In genomic region chr5:91128604-91129003, GRCh38 we compare ENCODE assay signal across 19 cellular contexts.
A peak's percentile ranks its signal among the peaks of the same experiment; 100 is the strongest.
DNase-seq lines count a peak whose midpoint lies in the region; ATAC-seq and TF ChIP-seq lines count a peak whose summit lies in the region.
"Had no signal": no experiment of that assay in that cellular context is flagged by ENCODE, and none has a peak within 500 bp of the region (broad histone marks: within the 10 kb centered on the region; RNA-seq: fewer than 3 reads in every experiment).

No MANE protein-coding gene starts in this region.

- intact Hi-C loops in PC-3 (cut with micrococcal nuclease) (no loop called here), vagina (cut with DNase I) (no loop called here), body of pancreas (cut with DNase I) (no loop called here)

- POLR2A ChIA-PET in PC-3 (lab: Charles Lee; ENCODE audit: unreplicated experiment) = no interaction called here

- DNase-seq in PC-3 = peak; percentile 14
- peak; percentile 12 for DNase-seq in dermis blood vessel endothelial cell
- no peak for DNase-seq in progenitor cell of endocrine pancreas (ENCODE audit: low spot score, unreplicated experiment)
- DNase-seq in vagina (ENCODE audit: extremely low spot score in 2 of 2) = no peak
- DNase-seq in hepatic stellate cell (ENCODE audit: low spot score) = no peak
- DNase-seq in body of pancreas = no peak
- DNase-seq in glomerular visceral epithelial cell (ENCODE audit: extremely low spot score) = no peak
- DNase-seq: CD4-positive, alpha-beta memory T cell; KBM-7; natural killer cell; NCI-H2227 treated with DMSO at 0.1 percent for 48 hours; NCI-H82; pancreas; Right ventricle myocardium superior; substantia nigra; T-cell had no signal

- H2AFZ ChIP-seq in PC-3 (ENCODE audit: low read length) = no peak overlapping the region

- H3K36me3 Mint-ChIP-seq in progenitor cell of endocrine pancreas (ENCODE audit: insufficient read depth) = no peaks in the 10 kb centered on the region
- H3K36me3 Mint-ChIP-seq: activated naive CD4-positive, alpha-beta T cell treated with anti-CD3 and anti-CD28 coated beads, Interleukin-2, amount 50 U/mL, for 72 hours; CD4-positive, alpha-beta memory T cell; natural killer cell; T-cell had no signal

- H3K9me3 ChIP-seq in PC-3 (ENCODE audit: low read length) = no peaks in the 10 kb centered on the region
- no peaks in the 10 kb centered on the region for H3K9me3 ChIP-seq in vagina
- no peaks in the 10 kb centered on the region for H3K9me3 ChIP-seq in body of pancreas
- H3K9me3 ChIP-seq: pancreas had no signal

- H3K79me2 ChIP-seq in PC-3 (ENCODE audit: low read length) = no peaks in the 10 kb centered on the region

- H3K9me2 ChIP-seq in PC-3 (replicated peaks; ENCODE audit: low read length) = no peaks in the 10 kb centered on the region

- no TSS peak for BruUV-seq in PC-3 (replicated peaks; lab: Mats Ljungman, UMichigan)

- H3K4me3 Mint-ChIP-seq in progenitor cell of endocrine pancreas (ENCODE audit: low read depth) = no peak overlapping the region
- H3K4me3 Mint-ChIP-seq: activated T-helper 1 cell treated with anti-CD3 and anti-CD28 coated beads, Interleukin-12 subunit alpha, Interleukin-12 subunit beta, Interleukin-2, Interleukin-4 antibody, amounts not matched to agents 30 ng/mL and 10 ng/mL and 1 ng/mL, durations not matched to agents 14 hours and 24 hours and 36 hours; CD4-positive, alpha-beta memory T cell; natural killer cell; T-cell had no signal

- H3K36me3 ChIP-seq in PC-3 (ENCODE audit: low read depth, low read length) = no peaks in the 10 kb centered on the region
- no peaks in the 10 kb centered on the region for H3K36me3 ChIP-seq in vagina
- no peaks in the 10 kb centered on the region for H3K36me3 ChIP-seq in body of pancreas (replicated peaks in 1 of 2; ENCODE audit: insufficient read depth in 1 of 2, low read depth in 2 of 2)
- H3K36me3 ChIP-seq: pancreas had no signal

- CTCF ChIA-PET in PC-3 (lab: Charles Lee) = interaction anchor here (0.9 kb wide), 1 partner anchor 255 kb away, joined by 3 read pairs; no protein-coding TSS in a partner anchor

- 76 to 86% methylated on average over 1 of the region's 1 CpG for WGBS in body of pancreas, 2 donors

- H3K4me3 ChIP-seq in PC-3 (ENCODE audit: low read length) (no peak overlapping the region), vagina (no peak overlapping the region), body of pancreas (no peak overlapping the region)
- H3K4me3 ChIP-seq: pancreas had no signal

- peaks cover 52% of the 10 kb centered on the region for H3K4me1 ChIP-seq in PC-3 (ENCODE audit: insufficient read depth, low read length)
- H3K4me1 ChIP-seq in vagina = peaks cover 45% of the 10 kb centered on the region
- peaks cover 38% of the 10 kb centered on the region for H3K4me1 ChIP-seq in body of pancreas

- no peaks in the 10 kb centered on the region for H3F3A ChIP-seq in PC-3 (ENCODE audit: low read length, unreplicated experiment)

- H3K9me3 Mint-ChIP-seq in progenitor cell of endocrine pancreas (ENCODE audit: low read depth) = no peaks in the 10 kb centered on the region
- H3K9me3 Mint-ChIP-seq: activated naive CD4-positive, alpha-beta T cell treated with anti-CD3 and anti-CD28 coated beads, Interleukin-2, amount 50 U/mL, for 72 hours; activated T-helper 1 cell treated with anti-CD3 and anti-CD28 coated beads, Interleukin-12 subunit alpha, Interleukin-12 subunit beta, Interleukin-2, Interleukin-4 antibody, amounts not matched to agents 30 ng/mL and 10 ng/mL and 1 ng/mL, durations not matched to agents 14 hours and 24 hours and 36 hours; natural killer cell; T-cell had no signal

- no peak for ATAC-seq in PC-3
- ATAC-seq in body of pancreas = no peak
- ATAC-seq: activated naive CD4-positive, alpha-beta T cell treated with anti-CD3 and anti-CD28 coated beads, Interleukin-2, amount 50 U/mL, for 72 hours; left lobe of liver; natural killer cell; pancreas; T-cell had no signal

- H3K27ac ChIP-seq in PC-3 (ENCODE audit: low read length) = no peak overlapping the region
- H3K27ac ChIP-seq in vagina = peak overlapping the region; percentile 71
- peak overlapping the region in 1 of 4 donors; percentile 83 for H3K27ac ChIP-seq in body of pancreas

- H3K9ac ChIP-seq in PC-3 (ENCODE audit: low read length) = no peak overlapping the region

- H3K4me1 Mint-ChIP-seq in progenitor cell of endocrine pancreas (ENCODE audit: low read depth) = peaks cover 10% of the 10 kb centered on the region
- H3K4me1 Mint-ChIP-seq: CD4-positive, alpha-beta memory T cell; natural killer cell; T-cell had no signal

- no peak for TF ChIP-seq POLR2A in vagina (IDR thresholded peaks at IDR 0.05)
- TF ChIP-seq POLR2A in body of pancreas (IDR thresholded peaks at IDR 0.05) = no peak

- H3K4me2 ChIP-seq in PC-3 (ENCODE audit: low read length) = no peak overlapping the region

- TF ChIP-seq CTCF in PC-3 (conservative IDR thresholded peaks at IDR 0.05; ENCODE audit: low read depth, low read length) (no peak), progenitor cell of endocrine pancreas (IDR thresholded peaks at IDR 0.05; ENCODE audit: unreplicated experiment) (no peak), vagina (IDR thresholded peaks at IDR 0.05) (no peak), body of pancreas (IDR thresholded peaks at IDR 0.05) (no peak)

- no peaks in the 10 kb centered on the region for H3K27me3 Mint-ChIP-seq in progenitor cell of endocrine pancreas

- peak overlapping the region; percentile 71 for H3K27ac Mint-ChIP-seq in progenitor cell of endocrine pancreas
- H3K27ac Mint-ChIP-seq: activated naive CD4-positive, alpha-beta T cell treated with anti-CD3 and anti-CD28 coated beads, Interleukin-2, amount 50 U/mL, for 72 hours; activated T-helper 1 cell treated with anti-CD3 and anti-CD28 coated beads, Interleukin-12 subunit alpha, Interleukin-12 subunit beta, Interleukin-2, Interleukin-4 antibody, amounts not matched to agents 30 ng/mL and 10 ng/mL and 1 ng/mL, durations not matched to agents 14 hours and 24 hours and 36 hours; CD4-positive, alpha-beta memory T cell; natural killer cell; T-cell had no signal

- H3K27me3 ChIP-seq in PC-3 (ENCODE audit: low read length) = no peaks in the 10 kb centered on the region
- no peaks in the 10 kb centered on the region for H3K27me3 ChIP-seq in vagina
- no peaks in the 10 kb centered on the region for H3K27me3 ChIP-seq in body of pancreas
- H3K27me3 ChIP-seq: pancreas had no signal

- H4K20me1 ChIP-seq in PC-3 (ENCODE audit: low read length) = no peaks in the 10 kb centered on the region

Comparison
In these comparisons a context has a peak if more than half of its experiments do, and no peak if none do; other contexts are left out.
1. DNase-seq: peak in PC-3 (single experiment) and dermis blood vessel endothelial cell (single experiment); none in progenitor cell of endocrine pancreas (single experiment), vagina (0 of 2), hepatic stellate cell (single experiment), body of pancreas (0 of 4) and glomerular visceral epithelial cell (single experiment).